In the genomic region with DNA sequence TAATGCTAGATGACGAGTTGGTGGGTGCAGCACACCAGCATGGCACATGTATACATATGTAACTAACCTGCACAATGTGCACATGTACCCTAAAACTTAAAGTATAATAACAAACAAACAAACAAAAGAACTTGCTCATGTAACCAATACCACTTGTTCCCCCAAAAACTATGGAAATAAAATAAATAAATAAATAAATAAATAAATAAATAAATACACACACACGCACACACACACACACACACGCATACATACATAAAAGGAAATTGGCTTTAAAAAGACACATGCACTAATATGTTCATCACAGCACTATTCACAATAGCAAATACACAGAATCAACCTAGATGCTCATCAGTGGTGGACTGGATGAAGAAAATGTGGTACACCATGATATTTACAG, we compare ENCODE assay signal across 1 cellular context.
A peak's percentile ranks its signal among the peaks of the same experiment; 100 is the strongest.
TF ChIP-seq lines count a peak whose summit lies in the region.
"Not testable (repeated sequence)": the region's sequence is repeated elsewhere in the genome, so short reads cannot be mapped to it uniquely, and the experiment has no call there.

No MANE protein-coding gene starts in this region.

- CTCF ChIA-PET in HEK293 (lab: Yijun Ruan, JAX), result not testable (repeated sequence)

- H3K27ac ChIP-seq in HEK293 (ENCODE audit: extremely low read depth, low read depth, low read length), result not testable (repeated sequence)

- H3K4me1 ChIP-seq in HEK293 (ENCODE audit: control insufficient read depth, insufficient read depth, low read length), result not testable (repeated sequence)

- POLR2A ChIA-PET in HEK293 (lab: Yijun Ruan, JAX), result not testable (repeated sequence)

- not testable (repeated sequence) for H3K4me3 ChIP-seq in HEK293 (ENCODE audit: low read depth, low read length)

- not testable (repeated sequence) for H3K36me3 ChIP-seq in HEK293 (ENCODE audit: control insufficient read depth in 2 of 2, insufficient read depth in 1 of 2, low read length in 2 of 2)

- H3K9me3 ChIP-seq in HEK293 (ENCODE audit: control insufficient read depth, insufficient read depth, low read depth, low read length), result not testable (repeated sequence)

- not testable (repeated sequence) for TF ChIP-seq CTCF in HEK293 (tag by site-specific recombination; IDR thresholded peaks at IDR 0.05)

TF ChIP-seq in HEK293, 187 proteins besides CTCF, POLR2A, EP300 and RAD21:
- TF ChIP-seq ZNF426 (tag by site-specific recombination; IDR thresholded peaks at IDR 0.05) (peak; percentile 68), ZNF560 (tag by site-specific recombination; IDR thresholded peaks at IDR 0.05; ENCODE audit: borderline replicate concordance) (0 out of 2 replicates have a peak, but pooled peaks have one; percentile 27), ZNF140 (tag by site-specific recombination; IDR thresholded peaks at IDR 0.05) (peak; percentile 74), ZNF394 (tag by site-specific recombination; IDR thresholded peaks at IDR 0.05; ENCODE audit: borderline replicate concordance) (peak; percentile 82; the same call in 1 of the 2 replicates), ZNF555 (tag by site-specific recombination; conservative IDR thresholded peaks at IDR 0.05) (peak; percentile 55), ZNF202 (tag by site-specific recombination; IDR thresholded peaks at IDR 0.05; ENCODE audit: borderline replicate concordance) (peak; percentile 82; the same call in 1 of the 2 replicates), ZNF791 (tag by site-specific recombination; IDR thresholded peaks at IDR 0.05) (0 out of 2 replicates have a peak, but pooled peaks have one; percentile 42), ZBTB8A (tag by site-specific recombination; IDR thresholded peaks at IDR 0.05) (peak; percentile 47; the same call in 1 of the 2 replicates), ZNF433 (tag by site-specific recombination; IDR thresholded peaks at IDR 0.05; ENCODE audit: low read depth) (peak; percentile 65; the same call in 1 of the 2 replicates), ZNF266 (tag by site-specific recombination; IDR thresholded peaks at IDR 0.05; ENCODE audit: low read depth) (peak; percentile 68; the same call in 1 of the 2 replicates), ZNF654 (tag by site-specific recombination; IDR thresholded peaks at IDR 0.05; ENCODE audit: low read depth) (0 out of 2 replicates have a peak, but pooled peaks have one; percentile 11)
- TF ChIP-seq, protein P1, sequence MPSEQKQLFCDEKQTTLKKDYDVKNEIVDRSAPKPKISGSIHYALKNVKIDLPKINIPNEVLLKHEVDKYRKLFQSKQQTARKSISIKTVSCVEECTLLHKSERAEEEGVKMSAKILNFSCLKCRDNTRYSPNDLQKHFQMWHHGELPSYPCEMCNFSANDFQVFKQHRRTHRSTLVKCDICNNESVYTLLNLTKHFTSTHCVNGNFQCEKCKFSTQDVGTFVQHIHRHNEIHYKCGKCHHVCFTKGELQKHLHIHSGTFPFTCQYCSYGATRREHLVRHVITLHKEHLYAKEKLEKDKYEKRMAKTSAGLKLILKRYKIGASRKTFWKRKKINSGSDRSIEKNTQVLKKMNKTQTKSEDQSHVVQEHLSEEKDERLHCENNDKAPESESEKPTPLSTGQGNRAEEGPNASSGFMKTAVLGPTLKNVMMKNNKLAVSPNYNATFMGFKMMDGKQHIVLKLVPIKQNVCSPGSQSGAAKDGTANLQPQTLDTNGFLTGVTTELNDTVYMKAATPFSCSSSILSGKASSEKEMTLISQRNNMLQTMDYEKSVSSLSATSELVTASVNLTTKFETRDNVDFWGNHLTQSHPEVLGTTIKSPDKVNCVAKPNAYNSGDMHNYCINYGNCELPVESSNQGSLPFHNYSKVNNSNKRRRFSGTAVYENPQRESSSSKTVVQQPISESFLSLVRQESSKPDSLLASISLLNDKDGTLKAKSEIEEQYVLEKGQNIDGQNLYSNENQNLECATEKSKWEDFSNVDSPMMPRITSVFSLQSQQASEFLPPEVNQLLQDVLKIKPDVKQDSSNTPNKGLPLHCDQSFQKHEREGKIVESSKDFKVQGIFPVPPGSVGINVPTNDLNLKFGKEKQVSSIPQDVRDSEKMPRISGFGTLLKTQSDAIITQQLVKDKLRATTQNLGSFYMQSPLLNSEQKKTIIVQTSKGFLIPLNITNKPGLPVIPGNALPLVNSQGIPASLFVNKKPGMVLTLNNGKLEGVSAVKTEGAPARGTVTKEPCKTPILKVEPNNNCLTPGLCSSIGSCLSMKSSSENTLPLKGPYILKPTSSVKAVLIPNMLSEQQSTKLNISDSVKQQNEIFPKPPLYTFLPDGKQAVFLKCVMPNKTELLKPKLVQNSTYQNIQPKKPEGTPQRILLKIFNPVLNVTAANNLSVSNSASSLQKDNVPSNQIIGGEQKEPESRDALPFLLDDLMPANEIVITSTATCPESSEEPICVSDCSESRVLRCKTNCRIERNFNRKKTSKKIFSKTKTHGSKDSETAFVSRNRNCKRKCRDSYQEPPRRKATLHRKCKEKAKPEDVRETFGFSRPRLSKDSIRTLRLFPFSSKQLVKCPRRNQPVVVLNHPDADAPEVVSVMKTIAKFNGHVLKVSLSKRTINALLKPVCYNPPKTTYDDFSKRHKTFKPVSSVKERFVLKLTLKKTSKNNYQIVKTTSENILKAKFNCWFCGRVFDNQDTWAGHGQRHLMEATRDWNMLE (tag by site-specific recombination; conservative IDR thresholded peaks at IDR 0.05; ENCODE audit: low read depth), result peak; percentile 74
- TF ChIP-seq, protein P2, sequence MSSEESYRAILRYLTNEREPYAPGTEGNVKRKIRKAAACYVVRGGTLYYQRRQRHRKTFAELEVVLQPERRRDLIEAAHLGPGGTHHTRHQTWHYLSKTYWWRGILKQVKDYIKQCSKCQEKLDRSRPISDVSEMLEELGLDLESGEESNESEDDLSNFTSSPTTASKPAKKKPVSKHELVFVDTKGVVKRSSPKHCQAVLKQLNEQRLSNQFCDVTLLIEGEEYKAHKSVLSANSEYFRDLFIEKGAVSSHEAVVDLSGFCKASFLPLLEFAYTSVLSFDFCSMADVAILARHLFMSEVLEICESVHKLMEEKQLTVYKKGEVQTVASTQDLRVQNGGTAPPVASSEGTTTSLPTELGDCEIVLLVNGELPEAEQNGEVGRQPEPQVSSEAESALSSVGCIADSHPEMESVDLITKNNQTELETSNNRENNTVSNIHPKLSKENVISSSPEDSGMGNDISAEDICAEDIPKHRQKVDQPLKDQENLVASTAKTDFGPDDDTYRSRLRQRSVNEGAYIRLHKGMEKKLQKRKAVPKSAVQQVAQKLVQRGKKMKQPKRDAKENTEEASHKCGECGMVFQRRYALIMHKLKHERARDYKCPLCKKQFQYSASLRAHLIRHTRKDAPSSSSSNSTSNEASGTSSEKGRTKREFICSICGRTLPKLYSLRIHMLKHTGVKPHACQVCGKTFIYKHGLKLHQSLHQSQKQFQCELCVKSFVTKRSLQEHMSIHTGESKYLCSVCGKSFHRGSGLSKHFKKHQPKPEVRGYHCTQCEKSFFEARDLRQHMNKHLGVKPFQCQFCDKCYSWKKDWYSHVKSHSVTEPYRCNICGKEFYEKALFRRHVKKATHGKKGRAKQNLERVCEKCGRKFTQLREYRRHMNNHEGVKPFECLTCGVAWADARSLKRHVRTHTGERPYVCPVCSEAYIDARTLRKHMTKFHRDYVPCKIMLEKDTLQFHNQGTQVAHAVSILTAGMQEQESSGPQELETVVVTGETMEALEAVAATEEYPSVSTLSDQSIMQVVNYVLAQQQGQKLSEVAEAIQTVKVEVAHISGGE (tag by site-specific recombination; conservative IDR thresholded peaks at IDR 0.05; ENCODE audit: low read depth), result peak; percentile 57
- TF ChIP-seq, protein P3, sequence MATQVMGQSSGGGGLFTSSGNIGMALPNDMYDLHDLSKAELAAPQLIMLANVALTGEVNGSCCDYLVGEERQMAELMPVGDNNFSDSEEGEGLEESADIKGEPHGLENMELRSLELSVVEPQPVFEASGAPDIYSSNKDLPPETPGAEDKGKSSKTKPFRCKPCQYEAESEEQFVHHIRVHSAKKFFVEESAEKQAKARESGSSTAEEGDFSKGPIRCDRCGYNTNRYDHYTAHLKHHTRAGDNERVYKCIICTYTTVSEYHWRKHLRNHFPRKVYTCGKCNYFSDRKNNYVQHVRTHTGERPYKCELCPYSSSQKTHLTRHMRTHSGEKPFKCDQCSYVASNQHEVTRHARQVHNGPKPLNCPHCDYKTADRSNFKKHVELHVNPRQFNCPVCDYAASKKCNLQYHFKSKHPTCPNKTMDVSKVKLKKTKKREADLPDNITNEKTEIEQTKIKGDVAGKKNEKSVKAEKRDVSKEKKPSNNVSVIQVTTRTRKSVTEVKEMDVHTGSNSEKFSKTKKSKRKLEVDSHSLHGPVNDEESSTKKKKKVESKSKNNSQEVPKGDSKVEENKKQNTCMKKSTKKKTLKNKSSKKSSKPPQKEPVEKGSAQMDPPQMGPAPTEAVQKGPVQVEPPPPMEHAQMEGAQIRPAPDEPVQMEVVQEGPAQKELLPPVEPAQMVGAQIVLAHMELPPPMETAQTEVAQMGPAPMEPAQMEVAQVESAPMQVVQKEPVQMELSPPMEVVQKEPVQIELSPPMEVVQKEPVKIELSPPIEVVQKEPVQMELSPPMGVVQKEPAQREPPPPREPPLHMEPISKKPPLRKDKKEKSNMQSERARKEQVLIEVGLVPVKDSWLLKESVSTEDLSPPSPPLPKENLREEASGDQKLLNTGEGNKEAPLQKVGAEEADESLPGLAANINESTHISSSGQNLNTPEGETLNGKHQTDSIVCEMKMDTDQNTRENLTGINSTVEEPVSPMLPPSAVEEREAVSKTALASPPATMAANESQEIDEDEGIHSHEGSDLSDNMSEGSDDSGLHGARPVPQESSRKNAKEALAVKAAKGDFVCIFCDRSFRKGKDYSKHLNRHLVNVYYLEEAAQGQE (tag by site-specific recombination; IDR thresholded peaks at IDR 0.05), result peak; percentile 47; the same call in 1 of the 2 replicates
TF ChIP-seq in HEK293: peak in this region for 14; not testable (repeated sequence) for 173.
